32 cellular contexts compared by ENCODE assay signal in the genomic region with DNA sequence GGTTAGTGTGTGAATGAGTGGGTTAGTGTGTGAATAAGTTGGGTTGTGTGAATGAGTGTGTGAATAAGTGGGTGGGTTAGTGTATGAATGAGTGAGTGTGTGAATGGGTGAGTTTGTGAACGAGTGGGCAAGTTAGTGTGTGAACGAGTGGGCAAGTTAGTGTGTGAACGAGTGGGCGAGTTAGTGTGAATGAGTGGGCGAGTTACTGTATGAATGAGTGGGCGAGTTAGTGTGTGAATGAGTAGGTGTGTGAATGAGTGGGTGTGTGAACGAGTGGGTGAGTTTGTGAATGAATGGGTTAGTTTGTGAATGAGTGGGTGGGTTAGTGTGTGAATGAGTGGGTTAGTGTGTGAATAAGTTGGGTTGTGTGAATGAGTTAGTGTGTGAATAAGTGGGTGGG. TPM values are rescaled to one million over a fixed set of nuclear protein-coding genes. Genes with fewer than 3 reads are reported as not detected.
"Had no signal": no experiment of that assay in that cellular context is flagged by ENCODE, and none has a peak within 500 bp of the region (broad histone marks: within the 10 kb centered on the region; RNA-seq: fewer than 3 reads in every experiment).

No MANE protein-coding gene starts in this region.

- DNase-seq: activated CD4-positive, alpha-beta memory T cell treated with anti-CD3 and anti-CD28 coated beads, Interleukin-2, amount 10 ng/mL, durations not matched to agents 7 days and 5 days; activated CD4-positive, alpha-beta T cell treated with anti-CD3 and anti-CD28 coated beads for 4 hours; activated effector memory CD4-positive, alpha-beta T cell treated with anti-CD3 and anti-CD28 coated beads, Interleukin-2, amount 50 U/mL, for 16 hours; activated naive CD4-positive, alpha-beta T cell; activated T-cell treated with anti-CD3 and anti-CD28 coated beads, Interleukin-2, amount 50 U/mL, for 4 hours; adrenal gland; body of pancreas; NCI-H1092 treated with DMSO at 0.1 percent for 48 hours; NCI-H1417; NCI-H146; NCI-H187; NCI-H2029 treated with DMSO at 0.1 percent for 48 hours; NCI-H2107; NCI-H2171; NCI-H510A; NCI-H526; NCI-H748 treated with DMSO at 0.1 percent for 48 hours; NK-92 treated with Interleukin-12 subunit alpha and Interleukin-12 subunit beta, amount 100 ng/mL, for 24 hours; PC-3; Peyer's patch; RPMI8226; SHP77 treated with DMSO at 0.1 percent for 48 hours; SK-N-SH had no signal

- H3K27ac ChIP-seq: adrenal gland, body of pancreas, breast epithelium, Peyer's patch, SJSA1 had no signal

- ATAC-seq: activated CD4-positive, CD25-positive, alpha-beta regulatory T cell treated with anti-CD3 and anti-CD28 coated beads, Interleukin-2, amount 50 U/mL, for 24 hours; activated naive CD4-positive, alpha-beta T cell treated with anti-CD3 and anti-CD28 coated beads, Interleukin-2, amount 50 U/mL, for 72 hours; activated T-cell treated with anti-CD3 and anti-CD28 coated beads, Interleukin-2, amount 50 U/mL, for 4 hours; body of pancreas; PC-3; WTC11 had no signal

- H3K27me3 ChIP-seq: adrenal gland, body of pancreas, breast epithelium, Peyer's patch, SJSA1 had no signal

- H3K36me3 ChIP-seq: adrenal gland, breast epithelium, Peyer's patch, SJSA1 had no signal

- H3K4me2 ChIP-seq: SK-N-SH had no signal

- H3K27ac Mint-ChIP-seq: activated CD4-positive, alpha-beta memory T cell treated with anti-CD3 and anti-CD28 coated beads, Interleukin-2, amount 10 ng/mL, durations not matched to agents 7 days and 5 days; T-helper 2 cell treated with Interferon-gamma antibody and Interleukin-4, amounts not matched to agents 5 μg/mL and 100 μg/mL, for 36 hours; WTC11 had no signal

- H3K27me3 Mint-ChIP-seq: activated CD4-positive, alpha-beta memory T cell treated with anti-CD3 and anti-CD28 coated beads, Interleukin-2, amount 10 ng/mL, durations not matched to agents 7 days and 5 days had no signal

- H3K9me3 ChIP-seq: adrenal gland, body of pancreas, breast epithelium, Peyer's patch, SK-N-SH had no signal

- H3K4me1 Mint-ChIP-seq: activated CD4-positive, alpha-beta memory T cell treated with anti-CD3 and anti-CD28 coated beads, Interleukin-2, amount 10 ng/mL, durations not matched to agents 7 days and 5 days had no signal

- H3K9ac ChIP-seq: SK-N-SH had no signal

- FAIRE-seq: astrocyte, TTC549 had no signal

- H3K4me3 Mint-ChIP-seq: activated CD4-positive, alpha-beta memory T cell treated with anti-CD3 and anti-CD28 coated beads, Interleukin-2, amount 10 ng/mL, durations not matched to agents 7 days and 5 days; activated T-cell treated with anti-CD3 and anti-CD28 coated beads, Interleukin-2, amount 50 U/mL, for 4 hours; T-helper 1 cell treated with Interleukin-12 subunit alpha and Interleukin-12 subunit beta and Interleukin-4 antibody, amounts not matched to agents 30 μg/mL and 1 μg/mL, for 36 hours; T-helper 2 cell treated with Interferon-gamma antibody and Interleukin-4, amounts not matched to agents 5 μg/mL and 100 μg/mL, for 36 hours; WTC11 had no signal

- H3K4me1 ChIP-seq: adrenal gland, body of pancreas, breast epithelium, Peyer's patch, SJSA1 had no signal

- H3K4me3 ChIP-seq: adrenal gland, body of pancreas, breast epithelium, Peyer's patch, SJSA1 had no signal

RNA-seq across cellular contexts. Expression of gene NKD2, which starts 34.7 kb away (rescaled TPM):
- polyA plus RNA-seq: SK-N-SH had no signal
